Comparison of ENCODE assay signal across 17 cellular contexts in the genomic region with DNA sequence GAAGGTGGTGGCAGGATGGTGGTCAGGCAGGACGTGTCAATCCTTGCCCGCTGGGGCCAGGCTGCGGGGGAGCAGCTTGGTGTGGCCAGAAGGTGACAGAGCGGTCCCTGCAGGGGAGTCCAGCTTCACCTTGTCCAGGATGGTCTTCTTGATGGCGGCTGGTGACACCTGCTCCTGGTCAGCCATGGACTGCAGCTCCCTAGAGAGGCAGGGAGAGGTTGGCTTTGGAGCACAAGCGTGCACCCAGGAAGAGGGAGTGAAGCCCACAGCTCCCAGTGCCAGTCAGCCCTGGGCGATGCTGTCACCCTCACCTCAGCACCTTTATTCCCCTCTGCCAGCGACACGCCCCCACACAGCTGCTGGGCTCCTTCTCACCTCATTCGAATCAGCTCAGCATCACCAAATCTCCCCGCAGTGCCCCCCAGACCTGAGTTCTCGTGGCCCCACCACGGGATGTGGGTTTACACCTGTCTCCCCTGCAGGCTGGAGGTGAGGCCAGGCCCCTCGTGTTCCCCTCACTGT. TPM values are rescaled to one million over a fixed set of nuclear protein-coding genes. Genes with fewer than 3 reads are reported as not detected.
"Had no signal": no experiment of that assay in that cellular context is flagged by ENCODE, and none has a peak within 500 bp of the region (broad histone marks: within the 10 kb centered on the region; RNA-seq: fewer than 3 reads in every experiment).

No MANE protein-coding gene starts in this region.

- H3K9me3 Mint-ChIP-seq: activated naive CD4-positive, alpha-beta T cell treated with anti-CD3 and anti-CD28 coated beads, Interleukin-2, amount 50 U/mL, for 24 hours; dendritic cell treated with granulocyte-macrophage colony-stimulating factor and Interleukin-4, amounts not matched to agents 40 ng/mL and 50 ng/mL, for 4 days; stimulated activated naive CD8-positive, alpha-beta T cell treated with anti-CD3 and anti-CD28 coated beads, Interleukin-15, amount 100 ng/mL, for 72 hours had no signal

- H3K9me3 ChIP-seq: body of pancreas, uterus had no signal

- H3K27ac Mint-ChIP-seq: activated naive CD4-positive, alpha-beta T cell treated with anti-CD3 and anti-CD28 coated beads, Interleukin-2, amount 50 U/mL, for 24 hours; dendritic cell treated with granulocyte-macrophage colony-stimulating factor and Interleukin-4, amounts not matched to agents 40 ng/mL and 50 ng/mL, for 4 days; stimulated activated naive CD8-positive, alpha-beta T cell treated with anti-CD3 and anti-CD28 coated beads, Interleukin-15, amount 100 ng/mL, for 72 hours had no signal

- H3K27ac ChIP-seq: body of pancreas, parathyroid adenoma, uterus, WERI-Rb-1 had no signal

- H3K4me1 ChIP-seq: uterus had no signal

- DNase-seq: activated CD4-positive, alpha-beta T cell treated with anti-CD3 and anti-CD28 coated beads for 48 hours; activated CD8-positive, alpha-beta memory T cell treated with anti-CD3 and anti-CD28 coated beads for 24 hours; activated T-cell treated with anti-CD3 and anti-CD28 coated beads for 4 hours; body of pancreas; erythroblast; hypothalamus; kidney glomerular epithelial cell; retina; stimulated activated CD4-positive, alpha-beta T cell treated with anti-CD3 and anti-CD28 coated beads, Interleukin-15, amount 100 ng/mL, for 24 hours; stimulated activated CD4-positive, alpha-beta T cell treated with anti-CD3 and anti-CD28 coated beads, Interleukin-4, amount 100 ng/mL, for 24 hours; stimulated activated naive CD8-positive, alpha-beta T cell treated with anti-CD3 and anti-CD28 coated beads, Interleukin-15, amount 100 ng/mL, for 72 hours; uterus; WERI-Rb-1 had no signal

- H2AFZ ChIP-seq: parathyroid adenoma had no signal

- H3K36me3 ChIP-seq: uterus had no signal

- H3K9ac ChIP-seq: parathyroid adenoma had no signal

- H3K4me3 Mint-ChIP-seq: dendritic cell treated with granulocyte-macrophage colony-stimulating factor and Interleukin-4, amounts not matched to agents 40 ng/mL and 50 ng/mL, for 4 days had no signal

- H3K4me3 ChIP-seq: body of pancreas, uterus had no signal

- H3K27me3 ChIP-seq: body of pancreas, uterus had no signal

RNA-seq across cellular contexts. Expression of gene MYADML2, which starts 13.8 kb away (rescaled TPM):
- total RNA-seq: body of pancreas, lower leg skin, uterus had no signal
